In the genomic region with DNA sequence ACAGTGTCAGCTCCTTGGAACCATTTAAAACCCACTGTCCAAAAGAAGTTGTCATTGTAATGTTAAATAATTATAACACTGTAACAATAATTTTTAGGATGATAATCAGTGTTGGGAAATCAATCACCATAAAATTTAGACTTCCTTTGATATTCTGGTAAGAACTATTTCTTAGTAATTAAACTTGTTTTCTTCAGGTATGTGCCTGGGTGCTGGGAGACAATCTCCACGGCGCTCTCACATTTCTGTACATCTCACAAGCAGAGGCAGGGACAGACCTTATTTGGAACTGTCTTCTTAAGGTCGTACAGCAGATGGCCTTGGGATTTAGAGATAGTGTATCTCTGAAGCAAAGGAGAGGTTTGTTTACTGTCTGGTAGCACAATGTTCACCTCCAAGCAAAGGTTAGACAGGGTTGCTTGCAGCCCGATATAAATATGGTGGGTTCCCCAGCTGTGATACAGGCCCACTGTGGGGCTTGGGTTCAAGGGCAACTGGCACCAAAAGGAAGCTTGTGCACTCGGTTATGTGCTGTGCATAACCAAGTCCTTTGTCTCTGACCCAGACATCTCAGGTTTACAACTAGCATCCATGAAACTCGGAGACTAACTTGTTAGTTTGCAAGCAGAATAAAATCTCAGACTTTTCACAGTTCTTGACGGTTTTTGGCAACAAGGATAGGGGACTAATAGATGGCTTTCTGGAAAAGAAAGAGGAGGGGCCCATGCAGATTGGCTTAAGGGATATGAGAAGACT, we compare ENCODE assay signal across 20 cellular contexts.
"Had no signal": no experiment of that assay in that cellular context is flagged by ENCODE, and none has a peak within 500 bp of the region (broad histone marks: within the 10 kb centered on the region; RNA-seq: fewer than 3 reads in every experiment).

No MANE protein-coding gene starts in this region.

- DNase-seq: effector memory CD4-positive, alpha-beta T cell; heart right ventricle; islet precursor cell; mammary epithelial cell; naive thymus-derived CD4-positive, alpha-beta T cell; nephron progenitor cell; psoas muscle; retina; spleen; stimulated activated CD4-positive, alpha-beta T cell treated with anti-CD3 and anti-CD28 coated beads, Interleukin-15, amount 100 ng/mL, for 24 hours; stimulated activated CD4-positive, alpha-beta T cell treated with anti-CD3 and anti-CD28 coated beads, Interleukin-1b, Interleukin-23, amount 100 ng/mL, for 48 hours; stimulated activated CD4-positive, alpha-beta T cell treated with anti-CD3 and anti-CD28 coated beads, Interleukin-4, amount 100 ng/mL, for 24 hours; stimulated activated naive B cell treated with anti-CD40 and anti-IgM and Interleukin-4, amounts not matched to agents 10 μg/mL and 1 μg/mL and 100 μg/mL, for 72 hours had no signal

- H3K9me3 Mint-ChIP-seq: nephron progenitor cell; stimulated activated naive B cell treated with anti-CD40 and anti-IgM and Interleukin-4, amounts not matched to agents 10 μg/mL and 1 μg/mL and 100 μg/mL, for 72 hours; type B pancreatic cell had no signal

- H3K4me3 Mint-ChIP-seq: naive thymus-derived CD4-positive, alpha-beta T cell; nephron progenitor cell; stimulated activated naive B cell treated with anti-CD40 and anti-IgM and Interleukin-4, amounts not matched to agents 10 μg/mL and 1 μg/mL and 100 μg/mL, for 72 hours; type B pancreatic cell had no signal

- H3K27ac Mint-ChIP-seq: nephron progenitor cell; stimulated activated naive B cell treated with anti-CD40 and anti-IgM and Interleukin-4, amounts not matched to agents 10 μg/mL and 1 μg/mL and 100 μg/mL, for 72 hours; type B pancreatic cell had no signal

- H3K4me3 ChIP-seq: heart right ventricle, psoas muscle, spleen had no signal

- FAIRE-seq: endometrium, frontal cortex, urothelium cell line had no signal

- H3K9me3 ChIP-seq: heart right ventricle, psoas muscle, spleen had no signal

- H3K27me3 ChIP-seq: heart right ventricle, spleen had no signal

- H3K27ac ChIP-seq: heart right ventricle, psoas muscle, spleen had no signal

- ATAC-seq: esophagus mucosa; heart right ventricle; left lobe of liver; naive thymus-derived CD4-positive, alpha-beta T cell; psoas muscle; sciatic nerve; stimulated activated naive B cell treated with anti-CD40 and anti-IgM and Interleukin-4, amounts not matched to agents 10 μg/mL and 1 μg/mL and 100 μg/mL, for 72 hours had no signal

- H3K4me1 ChIP-seq: psoas muscle had no signal

- H3K27me3 Mint-ChIP-seq: naive thymus-derived CD4-positive, alpha-beta T cell; stimulated activated naive B cell treated with anti-CD40 and anti-IgM and Interleukin-4, amounts not matched to agents 10 μg/mL and 1 μg/mL and 100 μg/mL, for 72 hours; type B pancreatic cell had no signal
